1 cellular context compared by ENCODE assay signal in the genomic region with DNA sequence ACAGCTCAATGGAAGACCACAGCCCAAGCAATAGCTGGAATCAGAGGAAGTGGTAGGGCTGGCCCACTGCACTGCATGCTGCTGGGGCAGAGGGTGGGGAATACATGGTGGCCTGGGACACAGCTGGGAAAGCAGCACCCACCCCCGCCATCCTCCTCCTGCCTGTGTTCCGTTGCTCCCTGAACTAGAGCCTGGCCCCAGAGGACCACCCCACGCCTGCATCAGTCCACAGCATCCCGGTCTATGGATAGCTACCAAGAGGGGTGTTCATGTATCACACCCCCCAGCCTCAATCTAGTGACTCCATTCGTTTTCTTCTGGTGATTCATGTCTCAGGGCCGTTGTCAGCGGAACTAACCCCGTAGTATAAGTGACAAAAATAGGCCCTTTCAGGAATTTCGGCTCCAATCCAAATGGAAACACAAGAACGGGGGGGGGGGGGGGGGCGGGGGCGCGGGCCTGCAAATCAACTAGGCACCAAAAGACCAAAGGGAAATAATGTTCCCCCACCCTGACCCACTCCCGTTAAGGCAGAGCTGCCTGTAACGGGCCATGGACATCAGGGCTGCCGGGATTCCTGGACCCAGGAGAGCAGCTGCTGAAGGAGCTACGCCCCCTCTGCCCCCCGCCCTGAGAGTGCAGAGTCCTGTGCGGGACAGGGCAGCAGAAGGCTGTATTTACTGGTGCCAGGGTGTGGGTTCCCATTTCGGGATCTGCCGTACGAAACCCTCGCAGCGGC.
TF ChIP-seq lines count a peak whose summit lies in the region.

No MANE protein-coding gene starts in this region.

TF ChIP-seq in H1, 55 proteins besides CTCF, POLR2A, EP300 and RAD21:
- TF ChIP-seq RNF2 (IDR thresholded peaks at IDR 0.05; ENCODE audit: borderline replicate concordance, low read depth, low read length, missing control alignments, poor library complexity, severe bottlenecking): no peak
